Comparison of ENCODE assay signal across 20 cellular contexts in genomic region chr3:161350916-161351315, GRCh38. TPM values are rescaled to one million over a fixed set of nuclear protein-coding genes. Genes with fewer than 3 reads are reported as not detected.
DNase-seq lines count a peak whose midpoint lies in the region; ATAC-seq and TF ChIP-seq lines count a peak whose summit lies in the region.
"Had no signal": no experiment of that assay in that cellular context is flagged by ENCODE, and none has a peak within 500 bp of the region (broad histone marks: within the 10 kb centered on the region; RNA-seq: fewer than 3 reads in every experiment).

No MANE protein-coding gene starts in this region.

- no peaks in the 10 kb centered on the region for H3K27me3 ChIP-seq in HCT116 (ENCODE audit: insufficient read depth, low read length)
- no peaks in the 10 kb centered on the region for H3K27me3 ChIP-seq in RWPE2 (ENCODE audit: insufficient read depth, poor library complexity, severe bottlenecking)
- H3K27me3 ChIP-seq in smooth muscle cell (ENCODE audit: low read depth): no peaks in the 10 kb centered on the region
- H3K27me3 ChIP-seq: BE2C had no signal

- no peaks in the 10 kb centered on the region for H3K9me2 ChIP-seq in HCT116 (ENCODE audit: insufficient read depth)

- H3K79me2 ChIP-seq in HCT116 (ENCODE audit: insufficient read depth, low read length): no peaks in the 10 kb centered on the region
- no peaks in the 10 kb centered on the region for H3K79me2 ChIP-seq in smooth muscle cell (ENCODE audit: low read depth)

- H3K36me3 Mint-ChIP-seq in WTC11: 0 out of 2 replicates have a peak, but pooled peaks cover under 1% of the 10 kb centered on the region
- H3K36me3 Mint-ChIP-seq: CD4-positive, CD25-positive, alpha-beta regulatory T cell; IgD-negative memory B cell had no signal

- H3K9me3 Mint-ChIP-seq in WTC11: no peaks in the 10 kb centered on the region
- H3K9me3 Mint-ChIP-seq: GM23338, IgD-negative memory B cell had no signal

- ATAC-seq in HCT116 (no peak), RWPE2 (ENCODE audit: low read depth) (no peak), WTC11 (no peak)
- ATAC-seq: GM23338, HepG2 had no signal

- CTCF ChIA-PET in HCT116 (lab: Charles Lee): no interaction called here
- CTCF ChIA-PET in WTC11 (lab: Charles Lee): no interaction called here

- DNase-seq in HCT116 (ENCODE audit: low read depth, low spot score) (no peak), RWPE2 (ENCODE audit: low spot score) (no peak), fibroblast of mammary gland (ENCODE audit: low read depth) (peak; percentile 52), smooth muscle cell (lab: John Stamatoyannopoulos, UW; ENCODE audit: unreplicated experiment) (no peak), GM10266 (ENCODE audit: extremely low spot score) (no peak), NK-92 (lab: John Stamatoyannopoulos, UW; ENCODE audit: unreplicated experiment) (no peak), WTC11 (ENCODE audit: low spot score) (no peak)
- DNase-seq: ACHN; BE2C; C1 segment of cervical spinal cord; Caco-2; CD4-positive, CD25-positive, alpha-beta regulatory T cell; DMS153; DMS79; GDM1 had no signal

- H3K36me3 ChIP-seq in HCT116 (ENCODE audit: control insufficient read depth in 1 of 2, insufficient read depth in 2 of 2, low read length in 2 of 2): no peaks in the 10 kb centered on the region
- H3K36me3 ChIP-seq in RWPE2 (ENCODE audit: low read depth): no peaks in the 10 kb centered on the region
- H3K36me3 ChIP-seq in smooth muscle cell (ENCODE audit: low read depth): no peaks in the 10 kb centered on the region
- H3K36me3 ChIP-seq: BE2C had no signal

- no peak overlapping the region for H3K27ac Mint-ChIP-seq in WTC11
- H3K27ac Mint-ChIP-seq: CD4-positive, CD25-positive, alpha-beta regulatory T cell; GM23338 had no signal

- H3K27ac ChIP-seq in HCT116 (ENCODE audit: low read depth, low read length): no peak overlapping the region; the same call in 1 of the 2 replicates
- H3K27ac ChIP-seq in RWPE2 (ENCODE audit: poor library complexity, severe bottlenecking): peak overlapping the region; percentile 24
- H3K27ac ChIP-seq in smooth muscle cell (ENCODE audit: low read depth): peak overlapping the region; percentile 84

- H3K9ac ChIP-seq in HCT116 (ENCODE audit: low read length) (no peak overlapping the region), smooth muscle cell (ENCODE audit: low read depth) (no peak overlapping the region)

- H3K4me1 Mint-ChIP-seq in WTC11: peaks cover 7% of the 10 kb centered on the region

- peak overlapping the region; percentile 62; the same call in 1 of the 2 replicates for H3K4me2 ChIP-seq in HCT116 (ENCODE audit: low read length)
- H3K4me2 ChIP-seq in smooth muscle cell: no peak overlapping the region
- H3K4me2 ChIP-seq: GM23338 had no signal

- BruUV-seq in HCT116 (replicated peaks; lab: Mats Ljungman, UMichigan): no TSS peak

- H3K4me3 Mint-ChIP-seq in WTC11: no peak overlapping the region
- H3K4me3 Mint-ChIP-seq: CD4-positive, CD25-positive, alpha-beta regulatory T cell; GM23338; IgD-negative memory B cell had no signal

- H4K20me1 ChIP-seq in HCT116 (ENCODE audit: insufficient read depth): no peaks in the 10 kb centered on the region
- no peaks in the 10 kb centered on the region for H4K20me1 ChIP-seq in smooth muscle cell (ENCODE audit: low read depth)

- H2AFZ ChIP-seq in HCT116 (ENCODE audit: low read depth, low read length, poor library complexity, severe bottlenecking) (no peak overlapping the region), smooth muscle cell (ENCODE audit: low read depth) (no peak overlapping the region)
- H2AFZ ChIP-seq: GM23338 had no signal

- TF ChIP-seq RAD21 in HCT116 (IDR thresholded peaks at IDR 0.05; ENCODE audit: low read depth): no peak

- no peaks in the 10 kb centered on the region for H3K27me3 Mint-ChIP-seq in WTC11 (ENCODE audit: low read depth)

- intact Hi-C loops in HCT116 (cut with micrococcal nuclease): no loop called here

- H3K4me1 ChIP-seq in HCT116 (ENCODE audit: control insufficient read depth in 1 of 2, insufficient read depth in 2 of 2, low read length in 2 of 2) (peaks cover 30 to 36% of the 10 kb centered on the region in 2 experiments), RWPE2 (ENCODE audit: insufficient read depth, poor library complexity, severe bottlenecking) (peaks cover 32% of the 10 kb centered on the region), smooth muscle cell (ENCODE audit: low read depth) (peaks cover 4% of the 10 kb centered on the region)
- H3K4me1 ChIP-seq: BE2C, Caco-2 had no signal

- RAD21 ChIA-PET in HCT116 (lab: Charles Lee; ENCODE audit: low non-redundant PET in 1 of 2, low total read pairs in 2 of 2, uncharacterized antibody in 2 of 2, unreplicated experiment in 2 of 2): no interaction called here

- H3K4me3 ChIP-seq in HCT116 (replicated peaks in 1 of 2; ENCODE audit: low read depth in 1 of 2, low read length in 2 of 2) (no peak overlapping the region), RWPE2 (ENCODE audit: severe bottlenecking) (no peak overlapping the region), fibroblast of mammary gland (ENCODE audit: control insufficient read depth, low read depth, low read length) (no peak overlapping the region), smooth muscle cell (no peak overlapping the region)
- H3K4me3 ChIP-seq: GM23338 had no signal

- POLR2A ChIA-PET in HCT116 (lab: Charles Lee) (no interaction called here), WTC11 (lab: Charles Lee) (no interaction called here)

- H3K9me3 ChIP-seq in HCT116 (ENCODE audit: control insufficient read depth in 1 of 2, insufficient read depth in 1 of 2, low read depth in 1 of 2, low read length in 2 of 2): no peaks in the 10 kb centered on the region
- H3K9me3 ChIP-seq in RWPE2 (ENCODE audit: severe bottlenecking): no peaks in the 10 kb centered on the region
- H3K9me3 ChIP-seq in smooth muscle cell (replicated peaks; ENCODE audit: low read depth): no peaks in the 10 kb centered on the region
- H3K9me3 ChIP-seq: BE2C, Caco-2 had no signal

- TF ChIP-seq CTCF in HCT116 (IDR thresholded peaks at IDR 0.05 in 2 of 3, conservative IDR thresholded peaks at IDR 0.05 in 1 of 3; ENCODE audit: borderline replicate concordance in 1 of 3, insufficient read depth in 1 of 3, low read depth in 2 of 3, low read length in 2 of 3) (no peak), RWPE2 (IDR thresholded peaks at IDR 0.05; ENCODE audit: poor library complexity, severe bottlenecking) (no peak), fibroblast of mammary gland (conservative IDR thresholded peaks at IDR 0.05; ENCODE audit: control insufficient read depth, insufficient read depth, low read depth, low read length) (no peak), smooth muscle cell (IDR thresholded peaks at IDR 0.05; ENCODE audit: borderline replicate concordance, insufficient read depth, poor library complexity, severe bottlenecking) (no peak), GM10266 (IDR thresholded peaks at IDR 0.05; ENCODE audit: control insufficient read depth, insufficient read depth, low read depth, missing control alignments) (no peak), WTC11 (IDR thresholded peaks at IDR 0.05) (no peak)

- H3F3A ChIP-seq in smooth muscle cell (ENCODE audit: low read depth): no peaks in the 10 kb centered on the region

- no peak for TF ChIP-seq POLR2A in HCT116 (IDR thresholded peaks at IDR 0.05; ENCODE audit: borderline replicate concordance, extremely low read depth, insufficient read depth, insufficient read length)

TF ChIP-seq in HCT116, 20 proteins besides CTCF, POLR2A, EP300 and RAD21 (continues in another document):
- TF ChIP-seq JUND (IDR thresholded peaks at IDR 0.05) (no peak), CBX3 (IDR thresholded peaks at IDR 0.05; ENCODE audit: low read depth) (no peak), FOSL1 (IDR thresholded peaks at IDR 0.05; ENCODE audit: low read depth) (no peak), SP1 (IDR thresholded peaks at IDR 0.05; ENCODE audit: low read depth) (no peak), ATF3 (IDR thresholded peaks at IDR 0.05) (no peak)
- TF ChIP-seq, protein P1, sequence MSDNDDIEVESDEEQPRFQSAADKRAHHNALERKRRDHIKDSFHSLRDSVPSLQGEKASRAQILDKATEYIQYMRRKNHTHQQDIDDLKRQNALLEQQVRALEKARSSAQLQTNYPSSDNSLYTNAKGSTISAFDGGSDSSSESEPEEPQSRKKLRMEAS (IDR thresholded peaks at IDR 0.05): no peak

TF ChIP-seq in WTC11, 78 proteins besides CTCF, POLR2A, EP300 and RAD21 (continues in another document):
- no peak for TF ChIP-seq ZSCAN18 (CRISPR knock-in tag; IDR thresholded peaks at IDR 0.05)
- TF ChIP-seq, protein P2, sequence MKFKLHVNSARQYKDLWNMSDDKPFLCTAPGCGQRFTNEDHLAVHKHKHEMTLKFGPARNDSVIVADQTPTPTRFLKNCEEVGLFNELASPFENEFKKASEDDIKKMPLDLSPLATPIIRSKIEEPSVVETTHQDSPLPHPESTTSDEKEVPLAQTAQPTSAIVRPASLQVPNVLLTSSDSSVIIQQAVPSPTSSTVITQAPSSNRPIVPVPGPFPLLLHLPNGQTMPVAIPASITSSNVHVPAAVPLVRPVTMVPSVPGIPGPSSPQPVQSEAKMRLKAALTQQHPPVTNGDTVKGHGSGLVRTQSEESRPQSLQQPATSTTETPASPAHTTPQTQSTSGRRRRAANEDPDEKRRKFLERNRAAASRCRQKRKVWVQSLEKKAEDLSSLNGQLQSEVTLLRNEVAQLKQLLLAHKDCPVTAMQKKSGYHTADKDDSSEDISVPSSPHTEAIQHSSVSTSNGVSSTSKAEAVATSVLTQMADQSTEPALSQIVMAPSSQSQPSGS (CRISPR knock-in tag; IDR thresholded peaks at IDR 0.05; ENCODE audit: borderline replicate concordance, low read depth): no peak
- TF ChIP-seq SMAD3 (CRISPR knock-in tag; IDR thresholded peaks at IDR 0.05; ENCODE audit: borderline replicate concordance): no peak
- no peak for TF ChIP-seq IRF1 (CRISPR knock-in tag; IDR thresholded peaks at IDR 0.05)

RNA-seq across cellular contexts. Expression of gene SPTSSB, which starts 20.4 kb away (rescaled TPM):
- total RNA-seq in HCT116 (2021; ENCODE audit: unreplicated experiment) (2.9 TPM), smooth muscle cell (0.94 and 1.0 TPM in 2 replicates), WTC11 (2021) (14.1 to 17.8 TPM (median 15.7 TPM) in 3 replicates)
- 2.3 and 3.5 TPM in 2 replicates for polyA plus RNA-seq in HCT116 (2012)
- polyA plus RNA-seq in smooth muscle cell: 0.41 TPM in 1 of 2 replicates, not detected in the other
- total RNA-seq: A172; CD4-positive, CD25-positive, alpha-beta regulatory T cell; Daoy had no signal
- polyA plus RNA-seq: IgD-negative memory B cell had no signal
